Comparison of ENCODE assay signal across 10 cellular contexts in genomic region chr2:54669677-54670484, GRCh38. TPM values are rescaled to one million over a fixed set of nuclear protein-coding genes. Genes with fewer than 3 reads are reported as not detected.
DNase-seq lines count a peak whose midpoint lies in the region; ATAC-seq, FAIRE-seq and TF ChIP-seq lines count a peak whose summit lies in the region.
"Had no signal": no experiment of that assay in that cellular context is flagged by ENCODE, and none has a peak within 500 bp of the region (broad histone marks: within the 10 kb centered on the region; RNA-seq: fewer than 3 reads in every experiment).

No MANE protein-coding gene starts in this region.

- peak overlapping the region; percentile 62 for H3K27ac Mint-ChIP-seq in osteocyte (ENCODE audit: unreplicated experiment)

- H3K27me3 Mint-ChIP-seq in osteocyte (ENCODE audit: unreplicated experiment) = no peaks in the 10 kb centered on the region

- FAIRE-seq in endometrium (lab: Jason Lieb, UNC) = peak; percentile 21

- peaks cover 38% of the 10 kb centered on the region for H3K4me1 Mint-ChIP-seq in osteocyte (ENCODE audit: unreplicated experiment)

- H3K9me3 ChIP-seq in MM.1S (replicated peaks; ENCODE audit: insufficient read depth, low read length) = no peaks in the 10 kb centered on the region

- H3K9me2 ChIP-seq in MM.1S (replicated peaks; ENCODE audit: insufficient read depth, low read length) = no peaks in the 10 kb centered on the region

- H3F3A ChIP-seq in MM.1S (ENCODE audit: insufficient read depth, low read length) = peaks cover 11% of the 10 kb centered on the region; the same call in 1 of the 2 replicates

- no peak overlapping the region for H3K4me2 ChIP-seq in MM.1S (ENCODE audit: low read depth, low read length)

- H3K4me3 ChIP-seq in AG09309 (ENCODE audit: control insufficient read depth, low read depth, low read length) (no peak overlapping the region), MM.1S (ENCODE audit: low read length) (no peak overlapping the region)

- no peak overlapping the region for H3K27ac ChIP-seq in MM.1S (ENCODE audit: low read length)

- H2AFZ ChIP-seq in MM.1S (ENCODE audit: low read length) = no peak overlapping the region

- TF ChIP-seq CTCF in AG09309 (IDR thresholded peaks at IDR 0.05; ENCODE audit: control insufficient read depth, insufficient read depth, low read depth, low read length, missing control alignments) = no peak
- no peak for TF ChIP-seq CTCF in osteocyte (IDR thresholded peaks at IDR 0.05)
- TF ChIP-seq CTCF in MM.1S (IDR thresholded peaks at IDR 0.05; ENCODE audit: low read length) = no peak

- no peaks in the 10 kb centered on the region for H3K9me3 Mint-ChIP-seq in osteocyte (ENCODE audit: unreplicated experiment)

- peak; percentile 49 for DNase-seq in AG09309 (ENCODE audit: low read depth)
- DNase-seq in MV-4-11 (lab: John Stamatoyannopoulos, UW) = peak; percentile 89
- DNase-seq in osteocyte (ENCODE audit: extremely low spot score, unreplicated experiment) = peak; percentile 10
- no peak for DNase-seq in NCI-H1417 (lab: John Stamatoyannopoulos, UW)
- no peak for DNase-seq in stimulated activated CD4-positive, alpha-beta T cell treated with anti-CD3 and anti-CD28 coated beads, Interleukin-4, amount 100 ng/mL, for 24 hours
- no peak for DNase-seq in MM.1S
- DNase-seq: DMS 273 treated with DMSO at 0.1 percent for 48 hours, T-helper 9 cell had no signal

- H3K27me3 ChIP-seq in MM.1S (replicated peaks; ENCODE audit: insufficient read depth, low read length) = no peaks in the 10 kb centered on the region

- H3K4me1 ChIP-seq in MM.1S (ENCODE audit: low read length) = peaks cover 17% of the 10 kb centered on the region; the same call in 1 of the 2 replicates

- peaks cover 48% of the 10 kb centered on the region for H3K36me3 Mint-ChIP-seq in osteocyte (ENCODE audit: unreplicated experiment)

- no peaks in the 10 kb centered on the region for H3K79me2 ChIP-seq in MM.1S (ENCODE audit: low read length)

- no peaks in the 10 kb centered on the region for H4K20me1 ChIP-seq in MM.1S (ENCODE audit: insufficient read depth, low read length)

- no peak for ATAC-seq in activated CD4-positive, CD25-positive, alpha-beta regulatory T cell treated with anti-CD3 and anti-CD28 coated beads, Interleukin-2, amount 50 U/mL, for 24 hours

- no peak overlapping the region for H3K9ac ChIP-seq in MM.1S (ENCODE audit: low read length)

- H3K4me3 Mint-ChIP-seq in osteocyte (ENCODE audit: unreplicated experiment) = no peak overlapping the region

- H3K36me3 ChIP-seq in MM.1S (replicated peaks; ENCODE audit: insufficient read depth, low read length) = peaks cover 31% of the 10 kb centered on the region; the same call in 1 of the 2 replicates

RNA-seq across cellular contexts. Expression of gene EML6, which starts 53.6 kb away (rescaled TPM):
- total RNA-seq in osteocyte = 0.42 and 1.1 TPM in 2 replicates

Comparison
In these comparisons a context has a peak if more than half of its experiments do, and no peak if none do; other contexts are left out.
1. DNase-seq: peak in AG09309 (single experiment), MV-4-11 (single experiment) and osteocyte (single experiment); none in NCI-H1417 (0 of 3), stimulated activated CD4-positive, alpha-beta T cell treated with anti-CD3 and anti-CD28 coated beads, Interleukin-4, amount 100 ng/mL, for 24 hours (single experiment) and MM.1S (single experiment).